ENCODE assay signal across 24 cellular contexts in genomic region chr2:218033208-218033589, GRCh38. TPM values are rescaled to one million over a fixed set of nuclear protein-coding genes. Genes with fewer than 3 reads are reported as not detected.
A peak's percentile ranks its signal among the peaks of the same experiment; 100 is the strongest.
DNase-seq lines count a peak whose midpoint lies in the region; ATAC-seq and TF ChIP-seq lines count a peak whose summit lies in the region.
"Had no signal": no experiment of that assay in that cellular context is flagged by ENCODE, and none has a peak within 500 bp of the region (broad histone marks: within the 10 kb centered on the region; RNA-seq: fewer than 3 reads in every experiment).

No MANE protein-coding gene starts in this region.

- in situ Hi-C loops in GM13976 (cut with MboI; ENCODE audit: low sequenced_read_pairs, unreplicated experiment) = no loop called here

- no peaks in the 10 kb centered on the region for H3K9me3 Mint-ChIP-seq in central memory CD8-positive, alpha-beta T cell
- H3K9me3 Mint-ChIP-seq: activated CD4-positive, alpha-beta T cell treated with anti-CD3 and anti-CD28 coated beads, Interleukin-2, amount 10 ng/mL, durations not matched to agents 24 days and 14 days; activated naive CD4-positive, alpha-beta T cell treated with anti-CD3 and anti-CD28 coated beads, Interleukin-2, amount 50 U/mL, for 72 hours; CD4-positive, alpha-beta memory T cell; mesothelial cell of epicardium; naive thymus-derived CD8-positive, alpha-beta T cell; stimulated activated naive CD8-positive, alpha-beta T cell treated with anti-CD3 and anti-CD28 coated beads, Interleukin-15, Interleukin-2, amounts not matched to agents 100 ng/mL and 50 ng/mL, for 24 hours had no signal

- H3K36me3 ChIP-seq in BLaER1 = no peaks in the 10 kb centered on the region
- H3K36me3 ChIP-seq in breast epithelium = no peaks in the 10 kb centered on the region
- H3K36me3 ChIP-seq: pancreas had no signal

- no peaks in the 10 kb centered on the region for H3K27me3 ChIP-seq in BLaER1
- H3K27me3 ChIP-seq in breast epithelium = no peaks in the 10 kb centered on the region
- H3K27me3 ChIP-seq: pancreas had no signal

- peaks cover 80% of the 10 kb centered on the region for H3K4me1 ChIP-seq in BLaER1
- peaks cover 0 to 34% of the 10 kb centered on the region in 2 donors for H3K4me1 ChIP-seq in breast epithelium

- H4K20me1 ChIP-seq in BLaER1 = no peaks in the 10 kb centered on the region

- H3K9me3 ChIP-seq in BLaER1 = no peaks in the 10 kb centered on the region
- no peaks in the 10 kb centered on the region for H3K9me3 ChIP-seq in breast epithelium
- H3K9me3 ChIP-seq: pancreas, SK-N-SH had no signal

- TF ChIP-seq POLR2A in breast epithelium (IDR thresholded peaks at IDR 0.05) = no peak

- H3K4me3 ChIP-seq in BLaER1 = no peak overlapping the region
- no peak overlapping the region for H3K4me3 ChIP-seq in breast epithelium
- H3K4me3 ChIP-seq: pancreas had no signal

- intact Hi-C loops in breast epithelium (cut with DNase I; ENCODE audit: low total_unique reads) = no loop called here

- no peaks in the 10 kb centered on the region for H3K4me1 Mint-ChIP-seq in central memory CD8-positive, alpha-beta T cell

- H3K4me2 ChIP-seq in BLaER1 = peak overlapping the region; percentile 98
- H3K4me2 ChIP-seq: SK-N-SH had no signal

- TF ChIP-seq CTCF in GM13976 (IDR thresholded peaks at IDR 0.05; ENCODE audit: borderline replicate concordance, control extremely low read depth, extremely low read depth, insufficient read depth, missing control alignments) (no peak), breast epithelium (IDR thresholded peaks at IDR 0.05) (no peak)

- H3K9ac ChIP-seq in BLaER1 = peak overlapping the region; percentile 18; the same call in 1 of the 2 replicates
- H3K9ac ChIP-seq: SK-N-SH had no signal

- H3K4me3 Mint-ChIP-seq in central memory CD8-positive, alpha-beta T cell = no peak overlapping the region
- H3K4me3 Mint-ChIP-seq: activated CD4-positive, alpha-beta T cell treated with anti-CD3 and anti-CD28 coated beads, Interleukin-2, amount 10 ng/mL, durations not matched to agents 24 days and 14 days; stimulated activated naive CD8-positive, alpha-beta T cell treated with anti-CD3 and anti-CD28 coated beads, Interleukin-15, Interleukin-2, amounts not matched to agents 100 ng/mL and 50 ng/mL, for 24 hours had no signal

- no peak for ATAC-seq in central memory CD8-positive, alpha-beta T cell (replicated peaks; ENCODE audit: extremely low read depth, poor library complexity, severe bottlenecking)
- ATAC-seq in left lobe of liver (no peak), HG03045 (IDR thresholded peaks at IDR 0.05; ENCODE audit: unreplicated experiment) (no peak), HG03175 (IDR thresholded peaks at IDR 0.05; ENCODE audit: unreplicated experiment) (no peak)
- ATAC-seq: activated naive CD4-positive, alpha-beta T cell treated with anti-CD3 and anti-CD28 coated beads, Interleukin-2, amount 50 U/mL, for 72 hours; pancreas had no signal

- H3K36me3 Mint-ChIP-seq in central memory CD8-positive, alpha-beta T cell (ENCODE audit: insufficient read depth) = peaks cover 2% of the 10 kb centered on the region
- H3K36me3 Mint-ChIP-seq: activated naive CD4-positive, alpha-beta T cell treated with anti-CD3 and anti-CD28 coated beads, Interleukin-2, amount 50 U/mL, for 72 hours; CD4-positive, alpha-beta memory T cell; mesothelial cell of epicardium; naive thymus-derived CD8-positive, alpha-beta T cell had no signal

- DNase-seq in GM13976 (ENCODE audit: low spot score) (peak; percentile 21), left lobe of liver (ENCODE audit: low spot score) (peak; percentile 27), breast epithelium (ENCODE audit: low spot score in 2 of 2) (no peak)
- peak; percentile 8 to 13 for DNase-seq in central memory CD8-positive, alpha-beta T cell (ENCODE audit: low spot score in 2 of 2)
- DNase-seq: activated CD4-positive, alpha-beta T cell treated with anti-CD3 and anti-CD28 coated beads, Interleukin-2, amount 10 ng/mL, durations not matched to agents 24 days and 14 days; CD4-positive, alpha-beta memory T cell; cerebellar nuclear complex; left ventricle myocardium superior; NCI-H1417; NCI-H2081; NCI-H345; NCI-H748 treated with DMSO at 0.1 percent for 48 hours; RPMI8226 had no signal

- no peaks in the 10 kb centered on the region for H3K27me3 Mint-ChIP-seq in central memory CD8-positive, alpha-beta T cell
- H3K27me3 Mint-ChIP-seq: activated CD4-positive, alpha-beta T cell treated with anti-CD3 and anti-CD28 coated beads, Interleukin-2, amount 10 ng/mL, durations not matched to agents 24 days and 14 days had no signal

- peak overlapping the region; percentile 88 for H3K27ac ChIP-seq in BLaER1
- no peak overlapping the region for H3K27ac ChIP-seq in breast epithelium
- H3K27ac ChIP-seq: pancreas had no signal

- no peak overlapping the region for H3K27ac Mint-ChIP-seq in central memory CD8-positive, alpha-beta T cell (ENCODE audit: low read depth)
- H3K27ac Mint-ChIP-seq: activated CD4-positive, alpha-beta T cell treated with anti-CD3 and anti-CD28 coated beads, Interleukin-2, amount 10 ng/mL, durations not matched to agents 24 days and 14 days; mesothelial cell of epicardium; stimulated activated naive CD8-positive, alpha-beta T cell treated with anti-CD3 and anti-CD28 coated beads, Interleukin-15, Interleukin-2, amounts not matched to agents 100 ng/mL and 50 ng/mL, for 24 hours had no signal

RNA-seq across cellular contexts. Expression of gene TNS1, which starts 30.4 kb away (rescaled TPM):
- total RNA-seq in left lobe of liver = 102 TPM
- 100 to 1,000 TPM; 141 to 577 (median 154) TPM for total RNA-seq in breast epithelium

RNA-seq across cellular contexts. Expression of gene RUFY4, which starts 35.9 kb away (rescaled TPM):
- total RNA-seq in left lobe of liver (not detected), breast epithelium (1 to 10 TPM in 1 of 3 donors, not detected in 2; 2.8 TPM)
- total RNA-seq: H7, left ventricle myocardium superior, M059J, mesothelial cell of epicardium had no signal

Comparison
In these comparisons a context has a peak if more than half of its experiments do, and no peak if none do; other contexts are left out.
1. DNase-seq: peak in GM13976 (single experiment), central memory CD8-positive, alpha-beta T cell (2 of 2) and left lobe of liver (single experiment); none in breast epithelium (0 of 2).